Comparison of ENCODE assay signal across 1 cellular context in genomic region chr17:49862781-49863331, GRCh38.
TF ChIP-seq lines count a peak whose summit lies in the region.

No MANE protein-coding gene starts in this region.

TF ChIP-seq in HepG2, 621 proteins besides CTCF, POLR2A, EP300 and RAD21 (continued from another document and continues in another):
- TF ChIP-seq ZBTB4 (CRISPR knock-in tag; IDR thresholded peaks at IDR 0.05; ENCODE audit: borderline replicate concordance) (no peak), ZNF207 (IDR thresholded peaks at IDR 0.05; ENCODE audit: borderline replicate concordance) (no peak), MEF2D (CRISPR knock-in tag; IDR thresholded peaks at IDR 0.05) (0 out of 2 replicates have a peak, but pooled peaks have one; percentile 38), ZNF619 (CRISPR knock-in tag; IDR thresholded peaks at IDR 0.05) (no peak), NCOA1 (CRISPR knock-in tag; IDR thresholded peaks at IDR 0.05) (no peak), CREB3 (CRISPR knock-in tag; IDR thresholded peaks at IDR 0.05) (no peak), MNT (IDR thresholded peaks at IDR 0.05) (no peak), ZNF251 (CRISPR knock-in tag; IDR thresholded peaks at IDR 0.05) (no peak), ZNF3 (CRISPR knock-in tag; IDR thresholded peaks at IDR 0.05) (0 out of 2 replicates have a peak, but pooled peaks have one; percentile 58), THAP8 (CRISPR knock-in tag; IDR thresholded peaks at IDR 0.05; ENCODE audit: borderline replicate concordance) (no peak), KDM3A (CRISPR knock-in tag; IDR thresholded peaks at IDR 0.05; ENCODE audit: low read depth) (no peak), SETDB1 (CRISPR knock-in tag; IDR thresholded peaks at IDR 0.05; ENCODE audit: borderline replicate concordance) (no peak), ZBTB37 (CRISPR knock-in tag; IDR thresholded peaks at IDR 0.05) (no peak), ZNF580 (CRISPR knock-in tag; IDR thresholded peaks at IDR 0.05; ENCODE audit: borderline replicate concordance, low read depth) (0 out of 2 replicates have a peak, but pooled peaks have one; percentile 50), TBP (CRISPR knock-in tag; IDR thresholded peaks at IDR 0.05) (no peak), SOX13 (IDR thresholded peaks at IDR 0.05) (no peak), SOX13 (CRISPR knock-in tag; conservative IDR thresholded peaks at IDR 0.05 in 1 of 2, IDR thresholded peaks at IDR 0.05 in 1 of 2) (peak in 1 of 2 experiments; percentile 8; a peak in 1 of 4 replicates), KAT2B (IDR thresholded peaks at IDR 0.05; ENCODE audit: borderline replicate concordance, low read depth, low read length) (no peak), MXD4 (CRISPR knock-in tag; IDR thresholded peaks at IDR 0.05) (no peak), ZNF737 (CRISPR knock-in tag; IDR thresholded peaks at IDR 0.05; ENCODE audit: borderline replicate concordance) (no peak), ZBTB20 (CRISPR knock-in tag; IDR thresholded peaks at IDR 0.05; ENCODE audit: borderline replicate concordance, low read depth) (0 out of 2 replicates have a peak, but pooled peaks have one; percentile 11), GABPB1 (CRISPR knock-in tag; IDR thresholded peaks at IDR 0.05) (peak; percentile 57; the same call in 1 of the 2 replicates), BRD4 (CRISPR knock-in tag; IDR thresholded peaks at IDR 0.05) (no peak), PRDM10 (CRISPR knock-in tag; IDR thresholded peaks at IDR 0.05; ENCODE audit: low read depth) (no peak), MED8 (CRISPR knock-in tag; IDR thresholded peaks at IDR 0.05; ENCODE audit: insufficient replicate concordance) (no peak), HNRNPLL (IDR thresholded peaks at IDR 0.05; ENCODE audit: low read depth, low read length, poor library complexity, severe bottlenecking) (peak; percentile 31), ZNF230 (CRISPR knock-in tag; IDR thresholded peaks at IDR 0.05) (no peak), ZNF256 (CRISPR knock-in tag; conservative IDR thresholded peaks at IDR 0.05) (no peak), JARID2 (CRISPR knock-in tag; IDR thresholded peaks at IDR 0.05; ENCODE audit: insufficient replicate concordance) (no peak), NFIC (IDR thresholded peaks at IDR 0.05; ENCODE audit: low read length) (no peak), GMEB2 (CRISPR knock-in tag; IDR thresholded peaks at IDR 0.05; ENCODE audit: low read depth) (no peak), TFAP4 (IDR thresholded peaks at IDR 0.05; ENCODE audit: borderline replicate concordance, low read depth) (no peak), NFAT5 (CRISPR knock-in tag; IDR thresholded peaks at IDR 0.05) (no peak), KLF12 (CRISPR knock-in tag; IDR thresholded peaks at IDR 0.05; ENCODE audit: borderline replicate concordance) (no peak), TERF1 (CRISPR knock-in tag; IDR thresholded peaks at IDR 0.05) (no peak), ZNF441 (CRISPR knock-in tag; IDR thresholded peaks at IDR 0.05; ENCODE audit: borderline replicate concordance) (no peak), MAFG (CRISPR knock-in tag; IDR thresholded peaks at IDR 0.05) (no peak), PHB2 (IDR thresholded peaks at IDR 0.05; ENCODE audit: partially characterized antibody) (no peak), ZNF674 (CRISPR knock-in tag; IDR thresholded peaks at IDR 0.05; ENCODE audit: low read depth) (no peak), HNF4A (CRISPR knock-in tag; IDR thresholded peaks at IDR 0.05) (peak; percentile 74)
